29 cellular contexts compared by ENCODE assay signal in genomic region chr17:73758245-73758644, GRCh38.
A peak's percentile ranks its signal among the peaks of the same experiment; 100 is the strongest.
DNase-seq lines count a peak whose midpoint lies in the region; ATAC-seq and TF ChIP-seq lines count a peak whose summit lies in the region.
"Had no signal": no experiment of that assay in that cellular context is flagged by ENCODE, and none has a peak within 500 bp of the region (broad histone marks: within the 10 kb centered on the region; RNA-seq: fewer than 3 reads in every experiment).

No MANE protein-coding gene starts in this region.

- H3K27me3 ChIP-seq in SK-N-SH (ENCODE audit: insufficient read depth) (no peaks in the 10 kb centered on the region), tibial nerve (peaks cover 0 to 26% of the 10 kb centered on the region in 2 donors)
- H3K27me3 ChIP-seq in CD4-positive, alpha-beta memory T cell (ENCODE audit: insufficient read depth, low read length), result no peaks in the 10 kb centered on the region
- H3K27me3 ChIP-seq: colonic mucosa, right lobe of liver had no signal

- no peak for TF ChIP-seq RAD21 in SK-N-SH (IDR thresholded peaks at IDR 0.05; ENCODE audit: low read length)

- 27% methylated on average over 7 of the region's 7 CpGs for WGBS in SK-N-SH (ENCODE audit: low lambda C conversion rate)
- WGBS in tibial nerve, 2 donors, result 54 to 57% methylated on average over 7 of the region's 7 CpGs

- H3K36me3 ChIP-seq in SK-N-SH (replicated peaks in 1 of 2; ENCODE audit: control insufficient read depth in 1 of 2, insufficient read depth in 2 of 2, low read length in 1 of 2) (no peaks in the 10 kb centered on the region), tibial nerve (no peaks in the 10 kb centered on the region)
- H3K36me3 ChIP-seq in CD4-positive, alpha-beta memory T cell (ENCODE audit: insufficient read depth, low read length), result no peaks in the 10 kb centered on the region
- H3K36me3 ChIP-seq: colonic mucosa, prostate gland, right lobe of liver, spleen, thoracic aorta had no signal

- H3K9me3 Mint-ChIP-seq in CD4-positive, alpha-beta memory T cell, result peaks cover 0 to 3% (median 0%) of the 10 kb centered on the region in 8 donors
- peaks cover 6% of the 10 kb centered on the region for H3K9me3 Mint-ChIP-seq in central memory CD8-positive, alpha-beta T cell
- H3K9me3 Mint-ChIP-seq in naive thymus-derived CD8-positive, alpha-beta T cell, result no peaks in the 10 kb centered on the region
- H3K9me3 Mint-ChIP-seq: activated B cell treated with CpG ODN at 0.5 μM for 24 hours; CD8-positive, alpha-beta memory T cell; stimulated activated naive CD8-positive, alpha-beta T cell treated with anti-CD3 and anti-CD28 coated beads, Interleukin-15, amount 100 ng/mL, for 72 hours had no signal

- H3K9me3 ChIP-seq in SK-N-SH (no peaks in the 10 kb centered on the region), tibial nerve (no peaks in the 10 kb centered on the region)
- no peaks in the 10 kb centered on the region for H3K9me3 ChIP-seq in CD4-positive, alpha-beta memory T cell (ENCODE audit: control insufficient read depth in 1 of 2, low read length in 2 of 2)
- H3K9me3 ChIP-seq: colonic mucosa, prostate gland, right lobe of liver, spleen, thoracic aorta had no signal

- H3K27ac ChIP-seq in SK-N-SH (ENCODE audit: low read depth in 2 of 2, low read length in 1 of 2) (no peak overlapping the region), tibial nerve (no peak overlapping the region)
- no peak overlapping the region for H3K27ac ChIP-seq in CD4-positive, alpha-beta memory T cell (ENCODE audit: low read depth, low read length)
- H3K27ac ChIP-seq: colonic mucosa, prostate gland, right lobe of liver, spleen, thoracic aorta had no signal

- H3K27me3 Mint-ChIP-seq in CD4-positive, alpha-beta memory T cell, result no peaks in the 10 kb centered on the region
- no peaks in the 10 kb centered on the region for H3K27me3 Mint-ChIP-seq in central memory CD8-positive, alpha-beta T cell
- no peaks in the 10 kb centered on the region for H3K27me3 Mint-ChIP-seq in naive thymus-derived CD8-positive, alpha-beta T cell
- H3K27me3 Mint-ChIP-seq: activated B cell treated with CpG ODN at 0.5 μM for 24 hours; activated naive CD8-positive, alpha-beta T cell; stimulated activated naive CD8-positive, alpha-beta T cell treated with anti-CD3 and anti-CD28 coated beads, Interleukin-15, amount 100 ng/mL, for 72 hours had no signal

- no peak overlapping the region for H3K4me2 ChIP-seq in SK-N-SH

- no peak for TF ChIP-seq EP300 in SK-N-SH (IDR thresholded peaks at IDR 0.05; ENCODE audit: borderline replicate concordance in 1 of 2, low read depth in 1 of 2, low read length in 1 of 2)
- no peak for TF ChIP-seq EP300 in tibial nerve (IDR thresholded peaks at IDR 0.05)

- no peaks in the 10 kb centered on the region for H3K36me3 Mint-ChIP-seq in CD4-positive, alpha-beta memory T cell
- peaks cover 5% of the 10 kb centered on the region for H3K36me3 Mint-ChIP-seq in central memory CD8-positive, alpha-beta T cell (ENCODE audit: insufficient read depth)
- no peaks in the 10 kb centered on the region for H3K36me3 Mint-ChIP-seq in naive thymus-derived CD8-positive, alpha-beta T cell
- H3K36me3 Mint-ChIP-seq: activated naive CD8-positive, alpha-beta T cell; CD8-positive, alpha-beta memory T cell had no signal

- H3K9ac ChIP-seq in SK-N-SH, result no peak overlapping the region

- H4K20me1 ChIP-seq in SK-N-SH (ENCODE audit: insufficient read depth), result no peaks in the 10 kb centered on the region

- TF ChIP-seq CTCF in SK-N-SH (IDR thresholded peaks at IDR 0.05) (no peak), tibial nerve (IDR thresholded peaks at IDR 0.05) (no peak)

- peak overlapping the region; percentile 21 to 96 (median 75) for H3K27ac Mint-ChIP-seq in CD4-positive, alpha-beta memory T cell
- peak overlapping the region; percentile 85 for H3K27ac Mint-ChIP-seq in central memory CD8-positive, alpha-beta T cell (ENCODE audit: low read depth)
- H3K27ac Mint-ChIP-seq in naive thymus-derived CD8-positive, alpha-beta T cell, result peak overlapping the region in 9 of 10 donors; percentile 27 to 93 (median 57)
- H3K27ac Mint-ChIP-seq: activated B cell treated with CpG ODN at 0.5 μM for 24 hours; activated naive CD8-positive, alpha-beta T cell had no signal

- no peak overlapping the region for H3K4me3 ChIP-seq in SK-N-SH (ENCODE audit: low read depth in 2 of 2, low read length in 1 of 2)
- H3K4me3 ChIP-seq in CD4-positive, alpha-beta memory T cell (ENCODE audit: low read length in 2 of 2), result no peak overlapping the region
- H3K4me3 ChIP-seq in tibial nerve, result no peak overlapping the region
- H3K4me3 ChIP-seq: colonic mucosa, prostate gland, right lobe of liver, spleen, thoracic aorta had no signal

- H2AFZ ChIP-seq in SK-N-SH (ENCODE audit: low read depth), result no peak overlapping the region

- ATAC-seq in SK-N-SH treated with all-trans-retinoic acid at 6 μM for 48 hours (no peak), HG03439 (IDR thresholded peaks at IDR 0.05; ENCODE audit: unreplicated experiment) (no peak)
- no peak for ATAC-seq in central memory CD8-positive, alpha-beta T cell (replicated peaks; ENCODE audit: extremely low read depth, poor library complexity, severe bottlenecking)
- no peak for ATAC-seq in naive thymus-derived CD8-positive, alpha-beta T cell
- ATAC-seq: left colon; right lobe of liver; stimulated activated naive CD8-positive, alpha-beta T cell treated with anti-CD3 and anti-CD28 coated beads, Interleukin-15, amount 100 ng/mL, for 72 hours had no signal

- DNase-seq in SK-N-SH (peak; percentile 63), tibial nerve (ENCODE audit: low spot score in 2 of 2) (no peak)
- DNase-seq in CD4-positive, alpha-beta memory T cell, result no peak
- no peak for DNase-seq in central memory CD8-positive, alpha-beta T cell (ENCODE audit: low spot score in 2 of 2)
- no peak for DNase-seq in naive thymus-derived CD8-positive, alpha-beta T cell
- DNase-seq in effector CD4-positive, alpha-beta T cell, result no peak
- DNase-seq: activated B cell treated with CpG ODN at 0.5 μM for 24 hours; activated CD4-positive, alpha-beta T cell treated with anti-CD3 and anti-CD28 coated beads, Interleukin-2, amount 10 ng/mL, durations not matched to agents 7 days and 5 days; CD8-positive, alpha-beta memory T cell; colonic mucosa; DMS 273 treated with DMSO at 0.1 percent for 48 hours; effector memory CD4-positive, alpha-beta T cell; erythroblast; Karpas-422; left colon; MV-4-11; NCI-H1436 treated with DMSO at 0.1 percent for 48 hours; NCI-H446; NCI-H82; right lobe of liver; SIG-M5; spleen; stimulated activated CD4-positive, alpha-beta T cell treated with anti-CD3 and anti-CD28 coated beads, Interleukin-2, amount 100 ng/mL, for 24 hours; stimulated activated naive CD8-positive, alpha-beta T cell treated with anti-CD3 and anti-CD28 coated beads, Interleukin-15, amount 100 ng/mL, for 72 hours had no signal

- H3K9me2 ChIP-seq in SK-N-SH, result no peaks in the 10 kb centered on the region

- POLR2A ChIA-PET in SK-N-SH (lab: Yijun Ruan, JAX), result interaction anchor here (1.5 kb wide), 1 partner anchor 12 kb away, joined by 6 read pairs; no protein-coding TSS in a partner anchor
- POLR2A ChIA-PET in CD4-positive, alpha-beta memory T cell (lab: Charles Lee; ENCODE audit: partially characterized antibody), result interaction anchor here (1.9 kb wide), 1 partner anchor 38 kb away, joined by 4 read pairs; no protein-coding TSS in a partner anchor
- POLR2A ChIA-PET in naive thymus-derived CD8-positive, alpha-beta T cell (lab: Charles Lee), result no interaction called here

- peaks cover 0 to 22% of the 10 kb centered on the region in 2 experiments; a peak in 1 of 4 replicates for H3K4me1 ChIP-seq in SK-N-SH (ENCODE audit: control insufficient read depth in 1 of 2, insufficient read depth in 2 of 2, low read depth in 1 of 2, low read length in 1 of 2)
- H3K4me1 ChIP-seq in CD4-positive, alpha-beta memory T cell (ENCODE audit: insufficient read depth, low read length), result no peaks in the 10 kb centered on the region
- peaks cover 0 to 20% (median 0%) of the 10 kb centered on the region in 4 donors for H3K4me1 ChIP-seq in tibial nerve
- H3K4me1 ChIP-seq: colonic mucosa, prostate gland, right lobe of liver had no signal

- H3F3A ChIP-seq in SK-N-SH (replicated peaks; ENCODE audit: insufficient read depth), result no peaks in the 10 kb centered on the region

- H3K4me1 Mint-ChIP-seq in CD4-positive, alpha-beta memory T cell, result peaks cover 6 to 16% (median 7%) of the 10 kb centered on the region in 4 donors
- peaks cover 9% of the 10 kb centered on the region for H3K4me1 Mint-ChIP-seq in central memory CD8-positive, alpha-beta T cell
- H3K4me1 Mint-ChIP-seq in naive thymus-derived CD8-positive, alpha-beta T cell, result peaks cover 5 to 16% (median 7%) of the 10 kb centered on the region in 4 donors

- H3K79me2 ChIP-seq in SK-N-SH (ENCODE audit: insufficient read depth), result no peaks in the 10 kb centered on the region

- intact Hi-C loops in CD4-positive, alpha-beta memory T cell (cut with micrococcal nuclease), result no loop called here

- CTCF ChIA-PET in SK-N-SH (lab: Yijun Ruan, JAX), result interaction anchor here (0.7 to 1.3 kb wide), 2 partner anchors 28 to 221 kb away, joined by 3 read pairs; no protein-coding TSS in a partner anchor
- CTCF ChIA-PET in CD4-positive, alpha-beta memory T cell (lab: Charles Lee; ENCODE audit: partially characterized antibody), result no interaction called here

- H3K4me3 Mint-ChIP-seq in CD4-positive, alpha-beta memory T cell, result peak overlapping the region in 2 of 8 donors; percentile 32 to 66
- no peak overlapping the region for H3K4me3 Mint-ChIP-seq in central memory CD8-positive, alpha-beta T cell
- no peak overlapping the region for H3K4me3 Mint-ChIP-seq in naive thymus-derived CD8-positive, alpha-beta T cell
- H3K4me3 Mint-ChIP-seq: activated B cell treated with CpG ODN at 0.5 μM for 24 hours; activated CD4-positive, alpha-beta T cell treated with anti-CD3 and anti-CD28 coated beads, Interleukin-2, amount 10 ng/mL, durations not matched to agents 7 days and 5 days; activated naive CD8-positive, alpha-beta T cell; CD8-positive, alpha-beta memory T cell; stimulated activated naive CD8-positive, alpha-beta T cell treated with anti-CD3 and anti-CD28 coated beads, Interleukin-15, amount 100 ng/mL, for 72 hours had no signal

- TF ChIP-seq POLR2A in tibial nerve (IDR thresholded peaks at IDR 0.05), result no peak

TF ChIP-seq in SK-N-SH, 30 proteins besides CTCF, POLR2A, EP300 and RAD21 (continues in another document):
- TF ChIP-seq POLR2AphosphoS5 (IDR thresholded peaks at IDR 0.05; ENCODE audit: low read depth, low read length), result no peak
- TF ChIP-seq GATA2 (CRISPR knock-in tag; IDR thresholded peaks at IDR 0.05), result peak; percentile 85
